In the genomic region with DNA sequence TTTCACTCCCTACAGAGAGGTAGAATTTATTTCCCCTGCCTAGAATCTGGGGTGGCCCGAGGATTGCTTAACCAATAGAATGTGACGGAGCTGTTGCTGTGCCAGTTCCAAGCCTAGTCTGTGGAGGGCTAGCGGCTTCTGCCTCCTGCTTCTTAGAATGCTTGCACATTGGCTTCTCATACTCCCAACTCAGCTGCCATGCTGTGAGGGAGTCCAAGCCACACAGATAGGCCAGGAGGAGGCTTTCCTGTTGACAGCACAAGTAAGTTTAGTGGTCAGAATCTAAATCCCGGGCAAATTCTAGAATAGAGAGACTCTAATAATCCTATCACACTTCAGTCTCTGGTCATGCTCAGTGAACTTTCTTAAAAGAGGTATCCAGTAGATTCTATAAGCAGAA, we compare ENCODE assay signal across 21 cellular contexts.
"Had no signal": no experiment of that assay in that cellular context is flagged by ENCODE, and none has a peak within 500 bp of the region (broad histone marks: within the 10 kb centered on the region; RNA-seq: fewer than 3 reads in every experiment).

No MANE protein-coding gene starts in this region.

- H2AFZ ChIP-seq: neural progenitor cell had no signal

- H3K27ac ChIP-seq: heart right ventricle, neural progenitor cell, pancreas, tibial artery, upper lobe of left lung, uterus had no signal

- H3K36me3 Mint-ChIP-seq: neural progenitor cell had no signal

- H3K4me1 ChIP-seq: heart right ventricle, neural progenitor cell, pancreas, tibial artery, upper lobe of left lung, uterus had no signal

- DNase-seq: cortex of kidney; effector memory CD4-positive, alpha-beta T cell; heart right ventricle; hypothalamus; islet precursor cell; mammary epithelial cell; mucosa of descending colon; naive thymus-derived CD8-positive, alpha-beta T cell; occipital lobe; pancreas; right cardiac atrium; stimulated activated CD4-positive, alpha-beta T cell treated with anti-CD3 and anti-CD28 coated beads, Interleukin-2, amount 100 ng/mL, for 48 hours; stimulated activated naive CD8-positive, alpha-beta T cell treated with anti-CD3 and anti-CD28 coated beads, Interleukin-15, Interleukin-2, amounts not matched to agents 100 U/mL and 50 U/mL, for 24 hours; tibial artery; upper lobe of left lung; uterus had no signal

- H3K4me3 Mint-ChIP-seq: naive thymus-derived CD8-positive, alpha-beta T cell; neural progenitor cell had no signal

- H3K27me3 Mint-ChIP-seq: progenitor cell of endocrine pancreas had no signal

- H3K9ac ChIP-seq: neural progenitor cell had no signal

- ATAC-seq: esophagus mucosa; heart right ventricle; left lobe of liver; mucosa of descending colon; naive thymus-derived CD8-positive, alpha-beta T cell; pancreas; right cardiac atrium; stimulated activated naive CD8-positive, alpha-beta T cell treated with anti-CD3 and anti-CD28 coated beads, Interleukin-15, Interleukin-2, amounts not matched to agents 100 U/mL and 50 U/mL, for 24 hours had no signal

- H3K27ac Mint-ChIP-seq: naive thymus-derived CD8-positive, alpha-beta T cell; neural progenitor cell; progenitor cell of endocrine pancreas had no signal

- H3K9me3 ChIP-seq: mucosa of descending colon, pancreas, upper lobe of left lung, uterus had no signal

- H3K4me2 ChIP-seq: neural progenitor cell, smooth muscle cell had no signal

- H3K27me3 ChIP-seq: heart right ventricle, neural progenitor cell, pancreas, tibial artery, upper lobe of left lung, uterus had no signal

- H3K36me3 ChIP-seq: heart right ventricle, neural progenitor cell, pancreas, tibial artery, upper lobe of left lung, uterus had no signal

- H3K4me1 Mint-ChIP-seq: naive thymus-derived CD8-positive, alpha-beta T cell; neural progenitor cell had no signal

- H3K4me3 ChIP-seq: heart right ventricle, mucosa of descending colon, neural progenitor cell, pancreas, smooth muscle cell, tibial artery, upper lobe of left lung, uterus had no signal
